In genomic region chr1:155479205-155479604, GRCh38 we compare ENCODE assay signal across 11 cellular contexts.
A peak's percentile ranks its signal among the peaks of the same experiment; 100 is the strongest.
DNase-seq lines count a peak whose midpoint lies in the region; ATAC-seq and TF ChIP-seq lines count a peak whose summit lies in the region.
"Had no signal": no experiment of that assay in that cellular context is flagged by ENCODE, and none has a peak within 500 bp of the region (broad histone marks: within the 10 kb centered on the region; RNA-seq: fewer than 3 reads in every experiment).

No MANE protein-coding gene starts in this region.

- TF ChIP-seq EP300 in stomach (IDR thresholded peaks at IDR 0.05) = no peak

- H3K36me3 ChIP-seq in OCI-LY1 (ENCODE audit: insufficient read depth, low read length) (peaks cover 71% of the 10 kb centered on the region), stomach (peaks cover 0 to 47% (median 37%) of the 10 kb centered on the region in 4 donors), mucosa of descending colon (ENCODE audit: low read depth) (no peaks in the 10 kb centered on the region)

- H3K27ac ChIP-seq in OCI-LY1 (ENCODE audit: low read depth, low read length, poor library complexity, severe bottlenecking) (peak overlapping the region; percentile 38), stomach (no peak overlapping the region)

- H3K4me1 ChIP-seq in OCI-LY1 (ENCODE audit: insufficient read depth, low read length, severe bottlenecking) = peaks cover 8% of the 10 kb centered on the region
- peaks cover 0 to 12% (median 6%) of the 10 kb centered on the region in 4 donors for H3K4me1 ChIP-seq in stomach
- no peaks in the 10 kb centered on the region for H3K4me1 ChIP-seq in mucosa of descending colon (ENCODE audit: low read depth)

- no peak overlapping the region for H3K4me2 ChIP-seq in OCI-LY1 (ENCODE audit: low read length)

- H3K27me3 ChIP-seq in OCI-LY1 (ENCODE audit: insufficient read depth, low read length) = no peaks in the 10 kb centered on the region
- H3K27me3 ChIP-seq in stomach = no peaks in the 10 kb centered on the region

- ATAC-seq in esophagus mucosa (peak; percentile 57), mucosa of descending colon (no peak), HG02973 (IDR thresholded peaks at IDR 0.05; ENCODE audit: unreplicated experiment) (no peak)
- ATAC-seq: GM12878 had no signal

- H3K4me3 ChIP-seq in OCI-LY1 (ENCODE audit: low read depth, low read length, poor library complexity, severe bottlenecking) (no peak overlapping the region), stomach (no peak overlapping the region), mucosa of descending colon (no peak overlapping the region)
- H3K4me3 ChIP-seq: GM12878 had no signal

- H4K20me1 ChIP-seq in OCI-LY1 (ENCODE audit: insufficient read depth, low read length) = no peaks in the 10 kb centered on the region

- no peak for TF ChIP-seq CTCF in OCI-LY1 (IDR thresholded peaks at IDR 0.05; ENCODE audit: low read length)
- no peak for TF ChIP-seq CTCF in stomach (IDR thresholded peaks at IDR 0.05)
- no peak for TF ChIP-seq CTCF in mucosa of descending colon (IDR thresholded peaks at IDR 0.05)

- H3F3A ChIP-seq in OCI-LY1 (ENCODE audit: insufficient read depth, low read length) = no peaks in the 10 kb centered on the region

- TF ChIP-seq POLR2A in stomach (IDR thresholded peaks at IDR 0.05) = no peak

- DNase-seq in EL (peak; percentile 73), renal cortical epithelial cell (ENCODE audit: low read depth) (peak; percentile 79), stomach (no peak), mucosa of descending colon (no peak)
- DNase-seq: activated T-cell treated with anti-CD3 and anti-CD28 coated beads, Interleukin-2, amount 50 U/mL, for 24 hours; effector CD4-positive, alpha-beta T cell; NCI-H2029 had no signal

- 89 to 100% (median 96%) methylated on average over 2 of the region's 2 CpGs for WGBS in stomach, 5 donors

- H2AFZ ChIP-seq in OCI-LY1 (ENCODE audit: low read length) = no peak overlapping the region

- no peaks in the 10 kb centered on the region for H3K9me2 ChIP-seq in OCI-LY1 (ENCODE audit: low read depth, low read length)

- H3K79me2 ChIP-seq in OCI-LY1 (ENCODE audit: insufficient read depth, low read length) = peaks cover 14% of the 10 kb centered on the region

- H3K9me3 ChIP-seq in OCI-LY1 (ENCODE audit: low read length) (no peaks in the 10 kb centered on the region), stomach (no peaks in the 10 kb centered on the region), mucosa of descending colon (no peaks in the 10 kb centered on the region)

- no peak overlapping the region for H3K9ac ChIP-seq in OCI-LY1 (ENCODE audit: low read length)

- intact Hi-C loops in stomach (cut with DNase I; ENCODE audit: low total_unique reads) (no loop called here), mucosa of descending colon (cut with DNase I, micrococcal nuclease) (no loop called here)

Comparison
In these comparisons a context has a peak if more than half of its experiments do, and no peak if none do; other contexts are left out.
1. DNase-seq: peak in EL (single experiment) and renal cortical epithelial cell (single experiment); none in stomach (single experiment) and mucosa of descending colon (0 of 3).